9 cellular contexts compared by ENCODE assay signal in the genomic region with DNA sequence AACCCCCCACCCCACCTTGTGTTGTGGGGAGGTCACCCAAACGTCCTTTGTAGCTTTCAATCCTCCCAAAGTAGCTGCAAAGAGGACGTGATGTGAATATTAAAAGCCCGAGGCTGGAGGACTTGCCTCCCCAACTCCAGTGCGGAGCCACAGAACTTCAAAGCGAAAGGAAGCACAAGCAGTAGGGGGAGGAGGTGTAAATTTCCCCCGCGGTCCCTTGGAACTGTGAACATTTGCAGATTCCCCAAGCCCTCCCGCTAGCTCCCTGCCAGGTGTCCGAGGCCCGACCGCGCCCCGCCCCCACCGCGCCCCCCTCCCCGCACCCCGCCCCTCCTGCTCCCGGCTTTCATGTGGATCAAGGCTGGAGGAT. TPM values are rescaled to one million over a fixed set of nuclear protein-coding genes. Genes with fewer than 3 reads are reported as not detected.
DNase-seq lines count a peak whose midpoint lies in the region; ATAC-seq, FAIRE-seq and TF ChIP-seq lines count a peak whose summit lies in the region.
"Had no signal": no experiment of that assay in that cellular context is flagged by ENCODE, and none has a peak within 500 bp of the region (broad histone marks: within the 10 kb centered on the region; RNA-seq: fewer than 3 reads in every experiment).

No MANE protein-coding gene starts in this region.

- peak; percentile 60 for DNase-seq in activated CD4-positive, alpha-beta T cell treated with anti-CD3 and anti-CD28 coated beads, Interleukin-2, amount 10 ng/mL, durations not matched to agents 24 days and 14 days
- no peak for DNase-seq in activated CD4-positive, alpha-beta T cell treated with anti-CD3 and anti-CD28 coated beads for 4 hours
- DNase-seq in astrocyte of the spinal cord (ENCODE audit: low read depth, low spot score), result no peak
- DNase-seq in HepG2 (ENCODE audit: low spot score), result peak; percentile 50
- DNase-seq in NCI-H1092 (lab: John Stamatoyannopoulos, UW), result no peak
- no peak for DNase-seq in posterior vena cava (ENCODE audit: low spot score)
- DNase-seq in Kasumi-1 (lab: John Stamatoyannopoulos, UW), result no peak

- H3K4me1 Mint-ChIP-seq in activated CD4-positive, alpha-beta T cell treated with anti-CD3 and anti-CD28 coated beads, Interleukin-2, amount 10 ng/mL, durations not matched to agents 24 days and 14 days, result peaks cover 20% of the 10 kb centered on the region

- H4K20me1 ChIP-seq in HepG2 (ENCODE audit: insufficient read depth, low read length), result no peaks in the 10 kb centered on the region

- H3K36me3 Mint-ChIP-seq in activated CD4-positive, alpha-beta T cell treated with anti-CD3 and anti-CD28 coated beads, Interleukin-2, amount 10 ng/mL, durations not matched to agents 24 days and 14 days (ENCODE audit: low read depth), result no peaks in the 10 kb centered on the region

- H3K36me3 ChIP-seq in HepG2 (replicated peaks in 1 of 2; ENCODE audit: control insufficient read depth in 1 of 2, insufficient read depth in 2 of 2, low read length in 2 of 2) (no peaks in the 10 kb centered on the region), thymus (ENCODE audit: control insufficient read depth, insufficient read depth) (no peaks in the 10 kb centered on the region)

- FAIRE-seq in HepG2 (lab: Jason Lieb, UNC), result no peak

- H3K27me3 ChIP-seq in HepG2 (ENCODE audit: control insufficient read depth in 1 of 2, insufficient read depth in 2 of 2, low read length in 2 of 2) (no peaks in the 10 kb centered on the region), thymus (ENCODE audit: control insufficient read depth, insufficient read depth) (no peaks in the 10 kb centered on the region)

- peak overlapping the region; percentile 73 for H3K9ac ChIP-seq in HepG2 (ENCODE audit: insufficient read depth, low read depth, low read length)

- H3K4me3 ChIP-seq in astrocyte of the spinal cord (ENCODE audit: low read depth, low read length) (peak overlapping the region; percentile 12), HepG2 (replicated peaks in 1 of 3; ENCODE audit: insufficient read depth in 1 of 3, low read depth in 2 of 3, low read length in 3 of 3) (peak overlapping the region; percentile 50 to 75 (median 70)), thymus (ENCODE audit: low read length) (peak overlapping the region; percentile 34)

- H3K9me3 Mint-ChIP-seq in activated CD4-positive, alpha-beta T cell treated with anti-CD3 and anti-CD28 coated beads, Interleukin-2, amount 10 ng/mL, durations not matched to agents 24 days and 14 days, result no peaks in the 10 kb centered on the region

- 15% methylated on average over 7 of the region's 18 CpGs for WGBS in HepG2 (ENCODE audit: low lambda C conversion rate)
- under 1% methylated on average over 18 of the region's 18 CpGs for WGBS in thymus

- TF ChIP-seq POLR2A in HepG2 (IDR thresholded peaks at IDR 0.05; ENCODE audit: insufficient read depth in 1 of 2, low read depth in 2 of 2, low read length in 2 of 2), result no peak

- ATAC-seq in HepG2, result peak; percentile 70

- H3K9me3 ChIP-seq in HepG2 (ENCODE audit: low read length) (no peaks in the 10 kb centered on the region), thymus (ENCODE audit: control insufficient read depth) (no peaks in the 10 kb centered on the region)

- H3K4me1 ChIP-seq in HepG2 (ENCODE audit: insufficient read depth, low read length) (peaks cover 35% of the 10 kb centered on the region), thymus (ENCODE audit: control insufficient read depth, insufficient read depth, low read length) (peaks cover 7% of the 10 kb centered on the region)

- H3K27ac Mint-ChIP-seq in activated CD4-positive, alpha-beta T cell treated with anti-CD3 and anti-CD28 coated beads, Interleukin-2, amount 10 ng/mL, durations not matched to agents 24 days and 14 days, result no peak overlapping the region

- intact Hi-C loops in activated CD4-positive, alpha-beta T cell treated with anti-CD3 and anti-CD28 coated beads, Interleukin-2, amount 10 ng/mL, durations not matched to agents 24 days and 14 days (cut with micrococcal nuclease), result no loop called here
- intact Hi-C loops in HepG2 (cut with micrococcal nuclease; ENCODE audit: unreplicated experiment), result loop anchor here (1.0 kb wide), 1 partner anchor 14 kb away; no protein-coding TSS in a partner anchor
- intact Hi-C loops in posterior vena cava (cut with DNase I), result loop anchor here in 1 of 2 donors (5.0 kb wide), 1 partner anchor 90 kb away; no protein-coding TSS in a partner anchor

- in situ Hi-C loops in astrocyte of the spinal cord (cut with HindIII; ENCODE audit: low sequenced_read_pairs), result no loop called here
- in situ Hi-C loops in HepG2 (cut with HindIII; ENCODE audit: extremely low pct_ligation_motif_present, low pct_unique_long_range_greater_than_20kb), result loop anchor here (5.0 kb wide), 1 partner anchor 40 kb away; no protein-coding TSS in a partner anchor

- POLR2A ChIA-PET in HepG2 (lab: Yijun Ruan, JAX), result interaction anchor here (0.8 to 2.9 kb wide), 10 partner anchors 10 to 385 kb away, joined by 3 to 14 read pairs (median 4); a partner anchor contains a TSS

- TF ChIP-seq EP300 in HepG2 (IDR thresholded peaks at IDR 0.05; ENCODE audit: low read depth in 2 of 2, low read length in 2 of 2), result no peak
- no peak for TF ChIP-seq EP300 in HepG2 (CRISPR knock-in tag; IDR thresholded peaks at IDR 0.05; ENCODE audit: borderline replicate concordance)

- H2AFZ ChIP-seq in HepG2 (ENCODE audit: low read length), result peak overlapping the region; percentile 86

- H3K27me3 Mint-ChIP-seq in activated CD4-positive, alpha-beta T cell treated with anti-CD3 and anti-CD28 coated beads, Interleukin-2, amount 10 ng/mL, durations not matched to agents 24 days and 14 days, result peaks cover 10% of the 10 kb centered on the region

- CTCF ChIA-PET in HepG2 (lab: Yijun Ruan, JAX; ENCODE audit: low intra/inter-chr PET ratio, low total read pairs), result interaction anchor here (1.5 kb wide), 1 partner anchor 41 kb away, joined by 10 read pairs; no protein-coding TSS in a partner anchor

- H3K79me2 ChIP-seq in HepG2 (ENCODE audit: insufficient read depth, low read length), result no peaks in the 10 kb centered on the region

- peak overlapping the region; percentile 80 for H3K4me2 ChIP-seq in HepG2 (ENCODE audit: low read depth, low read length)

- TF ChIP-seq CTCF in astrocyte of the spinal cord (IDR thresholded peaks at IDR 0.05; ENCODE audit: low read depth, low read length) (no peak), HepG2 (CRISPR knock-in tag; IDR thresholded peaks at IDR 0.05) (no peak)

- no peak for TF ChIP-seq RAD21 in HepG2 (CRISPR knock-in tag; IDR thresholded peaks at IDR 0.05)

- BruUV-seq in HepG2 (replicated peaks; lab: Mats Ljungman, UMichigan), result no TSS peak

- H3K4me3 Mint-ChIP-seq in activated CD4-positive, alpha-beta T cell treated with anti-CD3 and anti-CD28 coated beads, Interleukin-2, amount 10 ng/mL, durations not matched to agents 24 days and 14 days, result peak overlapping the region; percentile 79

- H3K27ac ChIP-seq in HepG2 (ENCODE audit: extremely low read length, insufficient read depth, low read length), result peak overlapping the region; percentile 74
- H3K27ac ChIP-seq in thymus (ENCODE audit: low read depth), result peak overlapping the region; percentile 70
- H3K27ac ChIP-seq: C4-2B had no signal

TF ChIP-seq in HepG2, 621 proteins besides CTCF, POLR2A, EP300 and RAD21 (continues in another document):
- TF ChIP-seq, protein P1, sequence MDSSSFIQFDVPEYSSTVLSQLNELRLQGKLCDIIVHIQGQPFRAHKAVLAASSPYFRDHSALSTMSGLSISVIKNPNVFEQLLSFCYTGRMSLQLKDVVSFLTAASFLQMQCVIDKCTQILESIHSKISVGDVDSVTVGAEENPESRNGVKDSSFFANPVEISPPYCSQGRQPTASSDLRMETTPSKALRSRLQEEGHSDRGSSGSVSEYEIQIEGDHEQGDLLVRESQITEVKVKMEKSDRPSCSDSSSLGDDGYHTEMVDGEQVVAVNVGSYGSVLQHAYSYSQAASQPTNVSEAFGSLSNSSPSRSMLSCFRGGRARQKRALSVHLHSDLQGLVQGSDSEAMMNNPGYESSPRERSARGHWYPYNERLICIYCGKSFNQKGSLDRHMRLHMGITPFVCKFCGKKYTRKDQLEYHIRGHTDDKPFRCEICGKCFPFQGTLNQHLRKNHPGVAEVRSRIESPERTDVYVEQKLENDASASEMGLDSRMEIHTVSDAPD (CRISPR knock-in tag; IDR thresholded peaks at IDR 0.05), result no peak

RNA-seq across cellular contexts. Expression of a gene that starts 41.5 kb away (rescaled TPM):
- total RNA-seq in activated CD4-positive, alpha-beta T cell treated with anti-CD3 and anti-CD28 coated beads, Interleukin-2, amount 10 ng/mL, durations not matched to agents 24 days and 14 days, result not detected in 2 replicates
- 0.09 TPM in 1 of 2 replicates, not detected in the other for total RNA-seq in HepG2 (2016; rRNA removed; fragmentation: Illumina TruSeq; extraction: Trizol)
- not detected in 2 replicates for total RNA-seq in HepG2 (2016; cell fraction: cytosol; rRNA removed; fragmentation: Illumina TruSeq; extraction: Trizol; ENCODE audit: low read depth)
- 0.15 TPM in 1 of 2 replicates, not detected in the other for total RNA-seq in HepG2 (2016; cell fraction: insoluble cytoplasmic fraction; rRNA removed; fragmentation: Illumina TruSeq; extraction: Trizol)
- total RNA-seq in HepG2 (2016; cell fraction: membrane; rRNA removed; fragmentation: Illumina TruSeq; extraction: Trizol), result 0.28 TPM in 1 of 2 replicates, not detected in the other
- total RNA-seq in HepG2 (2016; cell fraction: nucleus; rRNA removed; fragmentation: Illumina TruSeq; extraction: Trizol), result 0.34 and 0.40 TPM in 2 replicates
- polyA plus RNA-seq in HepG2 (2011; rRNA removed), result 0.05 and 0.08 TPM in 2 replicates
- polyA plus RNA-seq in HepG2 (2011; cell fraction: cytosol; rRNA removed), result 0.03 and 0.08 TPM in 2 replicates
- 0.90 and 0.96 TPM in 2 replicates for polyA plus RNA-seq in HepG2 (2011; cell fraction: nucleus; rRNA removed)
- 0.19 and 0.42 TPM in 2 replicates for polyA plus RNA-seq in HepG2 (2012)
- not detected in 2 replicates for polyA plus RNA-seq in HepG2 (2016; cell fraction: cytosol; fragmentation: Illumina TruSeq; extraction: Trizol; ENCODE audit: low read depth)
- polyA plus RNA-seq in HepG2 (2016; cell fraction: insoluble cytoplasmic fraction; fragmentation: Illumina TruSeq; extraction: Trizol; ENCODE audit: low read depth), result not detected in 2 replicates
- not detected in 2 replicates for polyA plus RNA-seq in HepG2 (2016; cell fraction: membrane; fragmentation: Illumina TruSeq; extraction: Trizol; ENCODE audit: low read depth)
- 0.27 TPM in 1 of 2 replicates, not detected in the other for polyA plus RNA-seq in HepG2 (2016; cell fraction: nucleus; fragmentation: Illumina TruSeq; extraction: Trizol; ENCODE audit: insufficient read depth, low read depth)
- 0.48 TPM in 1 of 2 replicates, not detected in the other for polyA minus RNA-seq in HepG2 (2011; rRNA and poly(A)+ RNA removed; ENCODE audit: low replicate concordance)
- not detected in 2 replicates for polyA minus RNA-seq in HepG2 (2011; cell fraction: cytosol; rRNA and poly(A)+ RNA removed)
- polyA minus RNA-seq in HepG2 (2011; cell fraction: nucleus; rRNA and poly(A)+ RNA removed), result 0.87 and 0.90 TPM in 2 replicates
- 6.0 TPM for polyA plus RNA-seq in thymus
- not detected for total RNA-seq in posterior vena cava

Comparison
In these comparisons a context has a peak if more than half of its experiments do, and no peak if none do; other contexts are left out.
1. DNase-seq: peak in activated CD4-positive, alpha-beta T cell treated with anti-CD3 and anti-CD28 coated beads, Interleukin-2, amount 10 ng/mL, durations not matched to agents 24 days and 14 days (single experiment) and HepG2 (single experiment); none in activated CD4-positive, alpha-beta T cell treated with anti-CD3 and anti-CD28 coated beads for 4 hours (0 of 2), astrocyte of the spinal cord (single experiment), NCI-H1092 (single experiment), posterior vena cava (single experiment) and Kasumi-1 (0 of 2).
2. H3K4me3 ChIP-seq: peak in every context shown above with its lines; median percentile 70 in HepG2; 34 in thymus; 12 in astrocyte of the spinal cord.